Comparison of ENCODE assay signal across 1 cellular context in the genomic region with DNA sequence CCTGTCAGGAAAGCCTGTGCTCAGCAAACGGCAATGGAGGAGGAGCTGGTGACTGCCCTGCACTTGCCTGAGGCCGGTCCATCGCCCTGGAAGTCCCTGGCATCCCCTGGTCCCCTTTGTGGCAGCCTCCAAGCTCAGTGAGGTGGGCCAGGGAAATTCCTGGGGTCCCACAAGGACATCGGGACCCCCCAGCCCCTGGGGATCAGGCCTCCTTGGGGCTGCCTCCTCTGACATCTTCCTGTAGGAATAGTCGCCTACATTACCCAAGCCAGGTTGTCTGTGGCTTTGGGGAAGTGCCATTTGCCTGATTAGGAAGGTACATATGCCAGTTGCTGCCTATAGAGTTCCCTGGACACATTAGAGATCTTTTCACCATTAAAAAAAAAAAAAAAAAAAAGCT.
TF ChIP-seq lines count a peak whose summit lies in the region.

No MANE protein-coding gene starts in this region.

TF ChIP-seq in HEK293, 187 proteins besides CTCF, POLR2A, EP300 and RAD21:
- TF ChIP-seq ZSCAN23 (tag by site-specific recombination; IDR thresholded peaks at IDR 0.05), result no peak
- TF ChIP-seq ZNF335 (tag by site-specific recombination; conservative IDR thresholded peaks at IDR 0.05), result peak; percentile 55
